Comparison of ENCODE assay signal across 21 cellular contexts in genomic region chr15:76678766-76679165, GRCh38.
DNase-seq lines count a peak whose midpoint lies in the region; ATAC-seq and TF ChIP-seq lines count a peak whose summit lies in the region.
"Had no signal": no experiment of that assay in that cellular context is flagged by ENCODE, and none has a peak within 500 bp of the region (broad histone marks: within the 10 kb centered on the region; RNA-seq: fewer than 3 reads in every experiment).

No MANE protein-coding gene starts in this region.

- DNase-seq in EL = peak; percentile 14
- peak; percentile 36 for DNase-seq in astrocyte of the cerebellum (ENCODE audit: low read depth)
- peak; percentile 9 for DNase-seq in hepatic stellate cell (ENCODE audit: low spot score)
- no peak for DNase-seq in mesenteric fat pad (ENCODE audit: low spot score)
- DNase-seq in SW 1271 (lab: John Stamatoyannopoulos, UW) = no peak
- DNase-seq: activated CD4-positive, alpha-beta T cell treated with anti-CD3 and anti-CD28 coated beads, Interleukin-2, amount 50 U/mL, for 1 hour; activated effector memory CD4-positive, alpha-beta T cell treated with Interleukin-2 at 50 U/mL for 16 hours; caudate nucleus; CD4-positive, CD25-positive, alpha-beta regulatory T cell; GF-D8; GOT3; natural killer cell; NCI-H748 treated with DMSO at 0.1 percent for 48 hours; OCI-M1; SHP77 treated with DMSO at 0.1 percent for 48 hours; stimulated activated CD4-positive, alpha-beta T cell treated with anti-CD3 and anti-CD28 coated beads, Interleukin-1b, Interleukin-23, amount 100 ng/mL, for 48 hours; T-helper 1 cell had no signal

- H3K4me3 ChIP-seq in astrocyte of the cerebellum (ENCODE audit: low read depth, low read length) = no peak overlapping the region
- H3K4me3 ChIP-seq: GM12878 had no signal

- no peak for TF ChIP-seq CTCF in astrocyte of the cerebellum (IDR thresholded peaks at IDR 0.05; ENCODE audit: low read depth, low read length, missing control alignments)

- ATAC-seq in HG03521 (IDR thresholded peaks at IDR 0.05; ENCODE audit: unreplicated experiment) (no peak), GM18858 (IDR thresholded peaks at IDR 0.05; ENCODE audit: unreplicated experiment) (no peak)
- ATAC-seq: GM12878, left lobe of liver, natural killer cell had no signal

- in situ Hi-C loops in astrocyte of the cerebellum (cut with HindIII; ENCODE audit: low sequenced_read_pairs) = no loop called here

Comparison
In these comparisons a context has a peak if more than half of its experiments do, and no peak if none do; other contexts are left out.
1. DNase-seq: peak in EL (single experiment), astrocyte of the cerebellum (single experiment) and hepatic stellate cell (single experiment); none in mesenteric fat pad (single experiment) and SW 1271 (0 of 2).